ENCODE assay signal across 7 cellular contexts in genomic region chr17:74179576-74179975, GRCh38.
"Had no signal": no experiment of that assay in that cellular context is flagged by ENCODE, and none has a peak within 500 bp of the region (broad histone marks: within the 10 kb centered on the region; RNA-seq: fewer than 3 reads in every experiment).

No MANE protein-coding gene starts in this region.

- H3K27ac Mint-ChIP-seq: GM23338, HFFc6 had no signal

- H3K4me3 Mint-ChIP-seq: GM23338, HFFc6 had no signal

- H3K9me3 ChIP-seq: HAP-1 had no signal

- H3K9me3 Mint-ChIP-seq: GM23338, HFFc6 had no signal

- ATAC-seq: HCT116, K562 had no signal

- DNase-seq: HFFc6, IMR-90, KG1 had no signal

- H3K4me3 ChIP-seq: GM23338, HAP-1, K562 had no signal

- H3K4me1 ChIP-seq: HAP-1 had no signal

- H3K36me3 ChIP-seq: HAP-1 had no signal
